27 cellular contexts compared by ENCODE assay signal in genomic region chr20:56245761-56246160, GRCh38. TPM values are rescaled to one million over a fixed set of nuclear protein-coding genes. Genes with fewer than 3 reads are reported as not detected.
A peak's percentile ranks its signal among the peaks of the same experiment; 100 is the strongest.
DNase-seq lines count a peak whose midpoint lies in the region; ATAC-seq, FAIRE-seq and TF ChIP-seq lines count a peak whose summit lies in the region.
"Had no signal": no experiment of that assay in that cellular context is flagged by ENCODE, and none has a peak within 500 bp of the region (broad histone marks: within the 10 kb centered on the region; RNA-seq: fewer than 3 reads in every experiment).

No MANE protein-coding gene starts in this region.

- no peak overlapping the region for H3K14ac ChIP-seq in IMR-90 (replicated peaks; ENCODE audit: low read depth, low read length)

- peaks cover 33% of the 10 kb centered on the region for H3K36me3 Mint-ChIP-seq in GM23338 (ENCODE audit: low read depth)
- H3K36me3 Mint-ChIP-seq in HFFc6 (ENCODE audit: low read depth): no peaks in the 10 kb centered on the region
- H3K36me3 Mint-ChIP-seq: activated naive CD4-positive, alpha-beta T cell treated with anti-CD3 and anti-CD28 coated beads, Interleukin-2, amount 50 U/mL, for 24 hours; brain had no signal

- H4K20me1 ChIP-seq in IMR-90 (ENCODE audit: insufficient read depth, low read length) (no peaks in the 10 kb centered on the region), K562 (replicated peaks; ENCODE audit: control insufficient read depth, insufficient read depth, low read length) (no peaks in the 10 kb centered on the region), GM23338 (replicated peaks; ENCODE audit: insufficient read depth) (no peaks in the 10 kb centered on the region), OCI-LY7 (ENCODE audit: insufficient read depth, low read length) (no peaks in the 10 kb centered on the region)

- no peak overlapping the region for H2BK15ac ChIP-seq in IMR-90 (ENCODE audit: low read depth, low read length)

- no peak overlapping the region for H2BK5ac ChIP-seq in IMR-90 (ENCODE audit: low read depth, low read length, poor library complexity, severe bottlenecking)

- no peak overlapping the region for H3K27ac Mint-ChIP-seq in GM23338
- H3K27ac Mint-ChIP-seq in HFFc6: no peak overlapping the region
- H3K27ac Mint-ChIP-seq: activated naive CD4-positive, alpha-beta T cell treated with anti-CD3 and anti-CD28 coated beads, Interleukin-2, amount 50 U/mL, for 24 hours; activated T-cell treated with anti-CD3 and anti-CD28 coated beads, Interleukin-2, amount 50 U/mL, for 72 hours; brain had no signal

- no peak overlapping the region for H4K91ac ChIP-seq in IMR-90 (ENCODE audit: insufficient read depth, low read depth, low read length)

- H3K79me1 ChIP-seq in IMR-90 (ENCODE audit: low read depth in 1 of 2, low read length in 2 of 2): no peaks in the 10 kb centered on the region

- intact Hi-C loops in IMR-90 (cut with micrococcal nuclease): loop anchor here (5.0 kb wide), 2 partner anchors 102 to 332 kb away; no protein-coding TSS in a partner anchor
- intact Hi-C loops in K562 (cut with micrococcal nuclease): no loop called here
- intact Hi-C loops in OCI-LY7 (cut with micrococcal nuclease; ENCODE audit: unreplicated experiment): loop anchor here (5.0 kb wide), 1 partner anchor 97 kb away; no protein-coding TSS in a partner anchor

- FAIRE-seq in RCC 7860 (lab: Jason Lieb, UNC) (no peak), K562 (lab: Jason Lieb, UNC) (no peak)
- FAIRE-seq: keratinocyte had no signal

- no TSS peak for BruUV-seq in IMR-90 (replicated peaks; lab: Mats Ljungman, UMichigan)
- no TSS peak for BruUV-seq in K562 (replicated peaks; lab: Mats Ljungman, UMichigan)
- BruUV-seq in OCI-LY7 (replicated peaks; lab: Mats Ljungman, UMichigan): no TSS peak

- H3K9me2 ChIP-seq in GM23338 (ENCODE audit: insufficient read depth) (no peaks in the 10 kb centered on the region), OCI-LY7 (ENCODE audit: insufficient read depth, low read length) (no peaks in the 10 kb centered on the region)

- CTCF ChIA-PET in IMR-90 (lab: Yijun Ruan, JAX) (no interaction called here), K562 (lab: Yijun Ruan, JAX; ENCODE audit: low intra/inter-chr PET ratio) (no interaction called here), OCI-LY7 (lab: Charles Lee; ENCODE audit: unreplicated experiment) (no interaction called here)

- no peaks in the 10 kb centered on the region for H3K4me1 ChIP-seq in IMR-90 (ENCODE audit: control insufficient read depth, insufficient read depth, low read length)
- no peaks in the 10 kb centered on the region; a peak in 1 of 5 replicates for H3K4me1 ChIP-seq in K562 (replicated peaks in 1 of 2; ENCODE audit: control insufficient read depth in 2 of 2, insufficient read depth in 2 of 2, low read length in 2 of 2)
- H3K4me1 ChIP-seq in GM23338 (ENCODE audit: insufficient read depth): no peaks in the 10 kb centered on the region
- H3K4me1 ChIP-seq in OCI-LY7 (ENCODE audit: insufficient read depth, low read length, poor library complexity, severe bottlenecking): no peaks in the 10 kb centered on the region
- H3K4me1 ChIP-seq: colonic mucosa, right atrium auricular region had no signal

- H3K18ac ChIP-seq in IMR-90 (ENCODE audit: low read depth, low read length): no peak overlapping the region

- peaks cover 4% of the 10 kb centered on the region; the same call in 1 of the 2 replicates for H3K9me3 ChIP-seq in IMR-90 (ENCODE audit: control insufficient read depth, insufficient read depth, low read length)
- no peaks in the 10 kb centered on the region; the same call in 1 of the 2 replicates for H3K9me3 ChIP-seq in K562 (replicated peaks; ENCODE audit: control insufficient read depth, insufficient read depth, low read depth, low read length)
- no peaks in the 10 kb centered on the region for H3K9me3 ChIP-seq in OCI-LY7 (ENCODE audit: low read length)
- H3K9me3 ChIP-seq: colonic mucosa, right atrium auricular region, thoracic aorta had no signal

- TF ChIP-seq CTCF in IMR-90 (conservative IDR thresholded peaks at IDR 0.05; ENCODE audit: low read depth, low read length): no peak
- TF ChIP-seq CTCF in K562 (IDR thresholded peaks at IDR 0.05 in 2 of 3, conservative IDR thresholded peaks at IDR 0.05 in 1 of 3; ENCODE audit: insufficient read depth in 2 of 3, low read depth in 1 of 3, low read length in 3 of 3): no peak
- TF ChIP-seq CTCF in GM23338 (conservative IDR thresholded peaks at IDR 0.05; ENCODE audit: low read depth in 2 of 2): no peak
- TF ChIP-seq CTCF in HFFc6 (IDR thresholded peaks at IDR 0.05): no peak
- no peak for TF ChIP-seq CTCF in OCI-LY7 (conservative IDR thresholded peaks at IDR 0.05; ENCODE audit: low read length)

- H3K27ac ChIP-seq in IMR-90 (ENCODE audit: insufficient read depth, low read length): no peak overlapping the region
- H3K27ac ChIP-seq in K562 (ENCODE audit: extremely low read depth, low read depth, low read length): no peak overlapping the region
- H3K27ac ChIP-seq in GM23338 (ENCODE audit: low read depth): no peak overlapping the region
- no peak overlapping the region for H3K27ac ChIP-seq in OCI-LY7 (ENCODE audit: low read depth, low read length, poor library complexity, severe bottlenecking)
- H3K27ac ChIP-seq: C4-2B, colonic mucosa, hepatocyte, right atrium auricular region, thoracic aorta had no signal

- TF ChIP-seq RAD21 in IMR-90 (IDR thresholded peaks at IDR 0.05; ENCODE audit: low read length): no peak
- no peak for TF ChIP-seq RAD21 in K562 (CRISPR knock-in tag; conservative IDR thresholded peaks at IDR 0.05 in 1 of 2, IDR thresholded peaks at IDR 0.05 in 1 of 2)

- H3K9me3 Mint-ChIP-seq in GM23338 (peaks cover 92% of the 10 kb centered on the region), HFFc6 (no peaks in the 10 kb centered on the region; the same call in 1 of the 2 replicates)
- H3K9me3 Mint-ChIP-seq: activated naive CD4-positive, alpha-beta T cell treated with anti-CD3 and anti-CD28 coated beads, Interleukin-2, amount 50 U/mL, for 24 hours; activated T-cell treated with anti-CD3 and anti-CD28 coated beads, Interleukin-2, amount 50 U/mL, for 72 hours had no signal

- no peak overlapping the region for H3K23ac ChIP-seq in IMR-90 (ENCODE audit: low read depth, low read length)

- H3K4me2 ChIP-seq in IMR-90 (ENCODE audit: low read depth, low read length) (no peak overlapping the region), K562 (ENCODE audit: insufficient read depth, low read length) (no peak overlapping the region), GM23338 (no peak overlapping the region), OCI-LY7 (ENCODE audit: low read length) (no peak overlapping the region)
- H3K4me2 ChIP-seq: hepatocyte had no signal

- H4K8ac ChIP-seq in IMR-90 (ENCODE audit: low read depth in 2 of 2, low read length in 2 of 2): no peak overlapping the region

- H3K4me3 Mint-ChIP-seq in GM23338 (no peak overlapping the region), HFFc6 (no peak overlapping the region)
- H3K4me3 Mint-ChIP-seq: activated naive CD4-positive, alpha-beta T cell treated with anti-CD3 and anti-CD28 coated beads, Interleukin-2, amount 50 U/mL, for 24 hours; activated T-cell treated with anti-CD3 and anti-CD28 coated beads, Interleukin-2, amount 50 U/mL, for 72 hours; brain had no signal

- H3K4me3 ChIP-seq in IMR-90 (ENCODE audit: insufficient read depth, low read depth, low read length) (no peak overlapping the region), K562 (no peak overlapping the region), GM23338 (no peak overlapping the region), OCI-LY7 (ENCODE audit: low read depth, low read length, poor library complexity, severe bottlenecking) (no peak overlapping the region)
- H3K4me3 ChIP-seq: colonic mucosa, hepatocyte, right atrium auricular region, thoracic aorta had no signal

- in situ Hi-C loops in IMR-90 (cut with MboI; ENCODE audit: low sequenced_read_pairs): no loop called here
- in situ Hi-C loops in K562 (cut with MboI): loop anchor here (25.0 kb wide), 1 partner anchor 1583 kb away; no protein-coding TSS in a partner anchor

- no peak for TF ChIP-seq POLR2A in IMR-90 (IDR thresholded peaks at IDR 0.05; ENCODE audit: low read depth, low read length)
- no peak for TF ChIP-seq POLR2A in K562 (conservative IDR thresholded peaks at IDR 0.05)

- H3F3A ChIP-seq in GM23338 (replicated peaks; ENCODE audit: low read depth): no peaks in the 10 kb centered on the region

- H3K27me3 Mint-ChIP-seq in GM23338 (ENCODE audit: insufficient read depth, low read depth, poor library complexity) (peaks cover 12% of the 10 kb centered on the region), HFFc6 (ENCODE audit: insufficient read depth) (peaks cover 9% of the 10 kb centered on the region)

- POLR2A ChIA-PET in IMR-90 (lab: Charles Lee; ENCODE audit: unreplicated experiment) (no interaction called here), K562 (lab: Yijun Ruan, JAX) (no interaction called here), OCI-LY7 (lab: Charles Lee) (no interaction called here)

- no peak overlapping the region for H2AK9ac ChIP-seq in IMR-90 (replicated peaks; ENCODE audit: low read depth, low read length, poor library complexity)

- no peak overlapping the region for H4K5ac ChIP-seq in IMR-90 (ENCODE audit: low read depth, low read length)

- ATAC-seq in IMR-90 (ENCODE audit: low read depth) (no peak), K562 (no peak), GM23338 (no peak)
- ATAC-seq: activated CD4-positive, CD25-positive, alpha-beta regulatory T cell treated with anti-CD3 and anti-CD28 coated beads, Interleukin-2, amount 50 U/mL, for 24 hours; activated T-cell treated with anti-CD3 and anti-CD28 coated beads, Interleukin-2, amount 50 U/mL, for 72 hours had no signal

- WGBS in IMR-90 (ENCODE audit: extremely low coverage in 2 of 2, insufficient read length in 1 of 2), 2 experiments: no CpG with 5 or more reads among the region's 3 CpGs
- WGBS in K562 (ENCODE audit: insufficient coverage, low coverage, missing lambda C conversion rate): 0% methylated on average over 3 of the region's 3 CpGs

- H2BK20ac ChIP-seq in IMR-90 (ENCODE audit: low read depth, low read length): no peak overlapping the region

- no peak overlapping the region for H3K4ac ChIP-seq in IMR-90 (ENCODE audit: low read depth, low read length)

- H3K27me3 ChIP-seq in IMR-90 (ENCODE audit: control insufficient read depth, insufficient read depth, low read length) (no peaks in the 10 kb centered on the region), K562 (ENCODE audit: control insufficient read depth in 2 of 2, insufficient read depth in 2 of 2, low read length in 2 of 2) (peaks cover 0 to 7% of the 10 kb centered on the region in 2 experiments; a peak in 2 of 5 replicates), GM23338 (ENCODE audit: insufficient read depth) (no peaks in the 10 kb centered on the region)
- H3K27me3 ChIP-seq: colonic mucosa, right atrium auricular region had no signal

- H3K4me1 Mint-ChIP-seq in GM23338 (no peaks in the 10 kb centered on the region), HFFc6 (ENCODE audit: low read depth) (no peaks in the 10 kb centered on the region)
- H3K4me1 Mint-ChIP-seq: activated naive CD4-positive, alpha-beta T cell treated with anti-CD3 and anti-CD28 coated beads, Interleukin-2, amount 50 U/mL, for 24 hours; brain had no signal

- TF ChIP-seq EP300 in K562 (IDR thresholded peaks at IDR 0.05; ENCODE audit: low read length): no peak

- H3K79me2 ChIP-seq in K562 (ENCODE audit: control insufficient read depth, insufficient read depth, low read length) (no peaks in the 10 kb centered on the region), GM23338 (replicated peaks; ENCODE audit: insufficient read depth) (no peaks in the 10 kb centered on the region), OCI-LY7 (ENCODE audit: insufficient read depth, low read depth, low read length) (no peaks in the 10 kb centered on the region)
- H3K79me2 ChIP-seq: hepatocyte had no signal

- dilution Hi-C loops in IMR-90 (cut with HindIII; ENCODE audit: low sequenced_read_pairs, unreplicated experiment): no loop called here

- no peak overlapping the region for H3K9ac ChIP-seq in IMR-90 (ENCODE audit: low read depth, low read length)
- no peak overlapping the region for H3K9ac ChIP-seq in K562 (ENCODE audit: insufficient read depth in 1 of 2, low read depth in 2 of 2, low read length in 2 of 2)

- no peak overlapping the region for H3K56ac ChIP-seq in IMR-90 (ENCODE audit: extremely low read depth, insufficient read depth, low read length)

- DNase-seq in Daoy (ENCODE audit: low read depth): peak; percentile 42
- DNase-seq in IMR-90: no peak
- peak; percentile 26 for DNase-seq in RCC 7860 (ENCODE audit: low spot score)
- no peak for DNase-seq in K562 (ENCODE audit: extremely low read depth in 1 of 4, low spot score in 3 of 4)
- DNase-seq in GM23338 (ENCODE audit: low spot score): no peak
- DNase-seq in NCI-H2196 treated with DMSO at 0.1 percent for 48 hours (lab: John Stamatoyannopoulos, UW; ENCODE audit: unreplicated experiment): no peak
- no peak for DNase-seq in HFFc6
- DNase-seq in OCI-LY7 (ENCODE audit: low spot score): no peak
- DNase-seq: activated T-cell treated with anti-CD3 and anti-CD28 coated beads, Interleukin-2, amount 50 U/mL, for 72 hours; colonic mucosa; DMS79; Karpas-422; NCI-H1436 treated with DMSO at 0.1 percent for 48 hours; NCI-H2171 treated with DMSO at 0.1 percent for 48 hours; occipital lobe; Right ventricle myocardium superior; stimulated activated CD4-positive, alpha-beta T cell treated with anti-CD3 and anti-CD28 coated beads, Interleukin-15, amount 100 ng/mL, for 24 hours had no signal

- no peak overlapping the region for H2AK5ac ChIP-seq in IMR-90 (ENCODE audit: low read depth, low read length)

- H3K36me3 ChIP-seq in IMR-90 (ENCODE audit: control insufficient read depth, insufficient read depth, low read length): no peaks in the 10 kb centered on the region
- H3K36me3 ChIP-seq in K562 (ENCODE audit: control insufficient read depth, insufficient read depth, low read length): no peaks in the 10 kb centered on the region
- H3K36me3 ChIP-seq in GM23338 (ENCODE audit: insufficient read depth): 0 out of 2 replicates have a peak, but pooled peaks cover 3% of the 10 kb centered on the region
- no peaks in the 10 kb centered on the region for H3K36me3 ChIP-seq in OCI-LY7 (ENCODE audit: insufficient read depth, low read length)
- H3K36me3 ChIP-seq: colonic mucosa, right atrium auricular region, thoracic aorta had no signal

- H3K9me1 ChIP-seq in IMR-90 (ENCODE audit: insufficient read depth, low read length): no peaks in the 10 kb centered on the region
- H3K9me1 ChIP-seq in K562 (ENCODE audit: control insufficient read depth, insufficient read depth, low read length): no peaks in the 10 kb centered on the region

- H2BK120ac ChIP-seq in IMR-90 (ENCODE audit: low read depth, low read length): no peak overlapping the region

- H2AFZ ChIP-seq in IMR-90 (replicated peaks; ENCODE audit: low read length, poor library complexity): no peak overlapping the region
- no peak overlapping the region for H2AFZ ChIP-seq in K562 (ENCODE audit: low read depth, low read length)
- H2AFZ ChIP-seq in GM23338: no peak overlapping the region
- no peak overlapping the region for H2AFZ ChIP-seq in OCI-LY7 (ENCODE audit: low read length)
- H2AFZ ChIP-seq: hepatocyte had no signal

RNA-seq across cellular contexts. Expression of gene MC3R, which starts 2.8 kb away (rescaled TPM):
- total RNA-seq in Daoy (2014; rRNA removed; shearing (Covaris generic)): not detected in 2 replicates
- not detected in 2 replicates for total RNA-seq in IMR-90 (2012; rRNA removed)
- polyA plus RNA-seq in IMR-90 (2012; rRNA removed): not detected in 2 replicates
- polyA plus RNA-seq in IMR-90 (2012; cell fraction: cytosol; rRNA removed): not detected in 2 replicates
- polyA plus RNA-seq in IMR-90 (2012; cell fraction: nucleus; rRNA removed; ENCODE audit: low replicate concordance): not detected in 2 replicates
- not detected in 2 replicates for total RNA-seq in K562 (2011; cell fraction: chromatin; rRNA removed; ENCODE audit: low replicate concordance)
- not detected in 2 replicates for total RNA-seq in K562 (2011; cell fraction: nucleolus; rRNA removed)
- total RNA-seq in K562 (2011; cell fraction: nucleoplasm; rRNA removed): not detected in 2 replicates
- not detected in 2 replicates for total RNA-seq in K562 (2014; rRNA removed)
- total RNA-seq in K562 (2014; rRNA removed; fragmentation: Illumina TruSeq; extraction: Trizol): not detected in 2 replicates
- total RNA-seq in K562 (2015; rRNA removed; fragmentation: Illumina TruSeq; extraction: Trizol): not detected in 2 replicates
- not detected in 2 replicates for total RNA-seq in K562 (2021)
- polyA plus RNA-seq in K562 (2011; rRNA removed): not detected in 2 replicates
- not detected in 2 replicates for polyA plus RNA-seq in K562 (2011; cell fraction: cytosol; rRNA removed)
- polyA plus RNA-seq in K562 (2011; cell fraction: nucleus; rRNA removed): not detected in 2 replicates
- not detected in 2 replicates for polyA plus RNA-seq in K562 (2012)
- not detected in 2 replicates for polyA plus RNA-seq in K562 (2014; fragmentation: Illumina TruSeq; extraction: Trizol)
- not detected for polyA plus RNA-seq in K562 (2014; fragmentation: Nextera tagmentation; extraction: Ambion mirVana)
- polyA plus RNA-seq in K562 (2014; rRNA removed): not detected in 2 replicates
- polyA minus RNA-seq in K562 (2011; rRNA and poly(A)+ RNA removed): not detected in 2 replicates
- not detected in 2 replicates for polyA minus RNA-seq in K562 (2011; cell fraction: cytosol; rRNA and poly(A)+ RNA removed)
- polyA minus RNA-seq in K562 (2011; cell fraction: nucleus; rRNA and poly(A)+ RNA removed): not detected in 2 replicates
- total RNA-seq in GM23338 (2014; rRNA removed; shearing (Covaris generic)): not detected in 2 replicates
- polyA plus RNA-seq in GM23338 (2016; fragmentation: Nextera tagmentation; extraction: Ambion mirVana): not detected in 2 replicates
- not detected for total RNA-seq in HFFc6 (2021; fragmentation: NEBNext Ultra II Directional; extraction: Animal tissue kit (Norgen Biotek cat#: 25700))
- total RNA-seq in OCI-LY7 (2014; rRNA removed; shearing (Covaris generic)): not detected in 2 replicates
- not detected in 2 replicates for total RNA-seq in OCI-LY7 (2022)
- total RNA-seq: activated CD8-positive, alpha-beta memory T cell treated with anti-CD3 and anti-CD28 coated beads for 36 hours; activated T-cell treated with anti-CD3 and anti-CD28 coated beads, Interleukin-2, amount 50 U/mL, for 72 hours; colonic mucosa; hepatocyte; occipital lobe; right atrium auricular region; Right ventricle myocardium superior; T-helper 2 cell treated with Interferon-gamma antibody and Interleukin-4, amounts not matched to agents 100 ng/mL and 5 ng/mL, for 36 hours; thoracic aorta had no signal
- polyA plus RNA-seq: keratinocyte had no signal

Comparison
In these comparisons a context has a peak if more than half of its experiments do, and no peak if none do; other contexts are left out.
1. DNase-seq: peak in Daoy (single experiment) and RCC 7860 (single experiment); none in IMR-90 (single experiment), K562 (0 of 4), GM23338 (single experiment), NCI-H2196 treated with DMSO at 0.1 percent for 48 hours (single experiment), HFFc6 (single experiment) and OCI-LY7 (single experiment).